Comparison of ENCODE assay signal across 19 cellular contexts in genomic region chr11:33463059-33463458, GRCh38.
"Had no signal": no experiment of that assay in that cellular context is flagged by ENCODE, and none has a peak within 500 bp of the region (broad histone marks: within the 10 kb centered on the region; RNA-seq: fewer than 3 reads in every experiment).

No MANE protein-coding gene starts in this region.

- H3K9me3 Mint-ChIP-seq: activated CD4-positive, alpha-beta memory T cell treated with anti-CD3 and anti-CD28 coated beads, Interleukin-2, amount 10 ng/mL, durations not matched to agents 7 days and 5 days; activated naive CD4-positive, alpha-beta T cell treated with anti-CD3 and anti-CD28 coated beads, Interleukin-2, amount 50 U/mL, for 24 hours; activated T-cell treated with anti-CD3 and anti-CD28 coated beads, Interleukin-2, amount 50 U/mL, for 4 hours; central memory CD8-positive, alpha-beta T cell; dendritic cell treated with granulocyte-macrophage colony-stimulating factor and Interleukin-4, amounts not matched to agents 40 ng/mL and 50 ng/mL, for 4 days; effector memory CD8-positive, alpha-beta T cell had no signal

- H3K36me3 ChIP-seq: adrenal gland, left lung, ovary, sigmoid colon, spleen, stomach, thoracic aorta had no signal

- ATAC-seq: activated T-cell treated with anti-CD3 and anti-CD28 coated beads, Interleukin-2, amount 50 U/mL, for 4 hours; effector memory CD8-positive, alpha-beta T cell; left lung had no signal

- H3K27ac Mint-ChIP-seq: activated CD4-positive, alpha-beta memory T cell treated with anti-CD3 and anti-CD28 coated beads, Interleukin-2, amount 10 ng/mL, durations not matched to agents 7 days and 5 days; activated naive CD4-positive, alpha-beta T cell treated with anti-CD3 and anti-CD28 coated beads, Interleukin-2, amount 50 U/mL, for 24 hours; dendritic cell treated with granulocyte-macrophage colony-stimulating factor and Interleukin-4, amounts not matched to agents 40 ng/mL and 50 ng/mL, for 4 days; effector memory CD8-positive, alpha-beta T cell had no signal

- DNase-seq: activated CD4-positive, alpha-beta memory T cell treated with anti-CD3 and anti-CD28 coated beads, Interleukin-2, amount 10 ng/mL, durations not matched to agents 7 days and 5 days; activated effector memory CD4-positive, alpha-beta T cell treated with Interleukin-2 at 50 U/mL for 16 hours; activated T-cell treated with anti-CD3 and anti-CD28 coated beads, Interleukin-2, amount 50 U/mL, for 4 hours; adrenal gland; effector memory CD8-positive, alpha-beta T cell; hippocampal formation; kidney; left lung; mammary epithelial cell; ovary; sigmoid colon; spleen; stomach had no signal

- H3K27me3 ChIP-seq: adrenal gland, ovary, sigmoid colon, stomach had no signal

- H3K4me3 ChIP-seq: adrenal gland, left lung, ovary, sigmoid colon, spleen, stomach, thoracic aorta had no signal

- H3K4me1 ChIP-seq: adrenal gland, left lung, sigmoid colon, spleen, stomach had no signal

- H3K36me3 Mint-ChIP-seq: activated naive CD4-positive, alpha-beta T cell treated with anti-CD3 and anti-CD28 coated beads, Interleukin-2, amount 50 U/mL, for 24 hours had no signal

- H3K4me3 Mint-ChIP-seq: activated CD4-positive, alpha-beta memory T cell treated with anti-CD3 and anti-CD28 coated beads, Interleukin-2, amount 10 ng/mL, durations not matched to agents 7 days and 5 days; activated naive CD4-positive, alpha-beta T cell treated with anti-CD3 and anti-CD28 coated beads, Interleukin-2, amount 50 U/mL, for 24 hours; activated T-cell treated with anti-CD3 and anti-CD28 coated beads, Interleukin-2, amount 50 U/mL, for 4 hours; central memory CD8-positive, alpha-beta T cell; dendritic cell treated with granulocyte-macrophage colony-stimulating factor and Interleukin-4, amounts not matched to agents 40 ng/mL and 50 ng/mL, for 4 days; effector memory CD8-positive, alpha-beta T cell; neural crest cell had no signal

- H3K9me3 ChIP-seq: adrenal gland, left lung, ovary, sigmoid colon, spleen, stomach, thoracic aorta had no signal

- H3K4me1 Mint-ChIP-seq: activated CD4-positive, alpha-beta memory T cell treated with anti-CD3 and anti-CD28 coated beads, Interleukin-2, amount 10 ng/mL, durations not matched to agents 7 days and 5 days; activated naive CD4-positive, alpha-beta T cell treated with anti-CD3 and anti-CD28 coated beads, Interleukin-2, amount 50 U/mL, for 24 hours; central memory CD8-positive, alpha-beta T cell; neural crest cell had no signal

- H3K27ac ChIP-seq: adrenal gland, left lung, ovary, sigmoid colon, spleen, stomach, thoracic aorta, VCaP had no signal
